In genomic region chr15:80099246-80099645, GRCh38 we compare ENCODE assay signal across 12 cellular contexts. TPM values are rescaled to one million over a fixed set of nuclear protein-coding genes. Genes with fewer than 3 reads are reported as not detected.
DNase-seq lines count a peak whose midpoint lies in the region; ATAC-seq, FAIRE-seq and TF ChIP-seq lines count a peak whose summit lies in the region.
"Had no signal": no experiment of that assay in that cellular context is flagged by ENCODE, and none has a peak within 500 bp of the region (broad histone marks: within the 10 kb centered on the region; RNA-seq: fewer than 3 reads in every experiment).

No MANE protein-coding gene starts in this region.

- ATAC-seq in GM19397 (IDR thresholded peaks at IDR 0.05; ENCODE audit: unreplicated experiment) (peak; percentile 29), HG02885 (IDR thresholded peaks at IDR 0.05; ENCODE audit: poor library complexity, unreplicated experiment) (peak; percentile 56), gastrocnemius medialis (no peak)
- no peak for ATAC-seq in effector memory CD8-positive, alpha-beta T cell (replicated peaks)
- ATAC-seq: stimulated activated naive CD8-positive, alpha-beta T cell treated with anti-CD3 and anti-CD28 coated beads, Interleukin-15, Interleukin-2, amounts not matched to agents 100 U/mL and 50 U/mL, for 24 hours had no signal

- peaks cover 43 to 54% of the 10 kb centered on the region in 2 donors for H3K4me1 ChIP-seq in gastrocnemius medialis

- H3K27ac Mint-ChIP-seq in effector memory CD8-positive, alpha-beta T cell, result peak overlapping the region in 1 of 2 donors; percentile 62
- H3K27ac Mint-ChIP-seq: immature natural killer cell had no signal

- H3K9me3 ChIP-seq in gastrocnemius medialis, result no peaks in the 10 kb centered on the region

- H3K27ac ChIP-seq in gastrocnemius medialis, result no peak overlapping the region

- H3K9me3 Mint-ChIP-seq in effector memory CD8-positive, alpha-beta T cell, result no peaks in the 10 kb centered on the region
- H3K9me3 Mint-ChIP-seq: brain, immature natural killer cell had no signal

- intact Hi-C loops in gastrocnemius medialis (cut with DNase I; ENCODE audit: low total_unique reads), result loop anchor here (5.0 kb wide), 1 partner anchor 37 kb away; no protein-coding TSS in a partner anchor

- H3K27me3 Mint-ChIP-seq in effector memory CD8-positive, alpha-beta T cell, result no peaks in the 10 kb centered on the region
- H3K27me3 Mint-ChIP-seq: brain had no signal

- peaks cover 9 to 35% of the 10 kb centered on the region in 2 donors for H3K4me1 Mint-ChIP-seq in effector memory CD8-positive, alpha-beta T cell (ENCODE audit: low read depth in 2 of 2)

- DNase-seq in RCC 7860 (ENCODE audit: low spot score) (peak; percentile 13), GM12891 (ENCODE audit: insufficient read length, low spot score) (no peak), gastrocnemius medialis (no peak), NCI-H524 treated with DMSO at 0.1 percent for 48 hours (lab: John Stamatoyannopoulos, UW) (no peak)
- no peak for DNase-seq in effector memory CD8-positive, alpha-beta T cell
- DNase-seq: activated CD8-positive, alpha-beta memory T cell treated with anti-CD3 and anti-CD28 coated beads, Interleukin-2, amount 50 U/mL, for 4 hours; immature natural killer cell; NCI-H1105; stimulated activated naive CD8-positive, alpha-beta T cell treated with anti-CD3 and anti-CD28 coated beads, Interleukin-15, Interleukin-2, amounts not matched to agents 100 U/mL and 50 U/mL, for 24 hours had no signal

- in situ Hi-C loops in gastrocnemius medialis (cut with MboI; ENCODE audit: low sequenced_read_pairs in 4 of 4), result no loop called here

- no peak for TF ChIP-seq CTCF in gastrocnemius medialis (IDR thresholded peaks at IDR 0.05 in 4 of 5, conservative IDR thresholded peaks at IDR 0.05 in 1 of 5)

- no peak overlapping the region for H3K4me3 ChIP-seq in gastrocnemius medialis

- no peaks in the 10 kb centered on the region for H3K36me3 ChIP-seq in gastrocnemius medialis

- H3K36me3 Mint-ChIP-seq in effector memory CD8-positive, alpha-beta T cell (ENCODE audit: insufficient read depth), result peaks cover 22% of the 10 kb centered on the region

- FAIRE-seq in RCC 7860 (lab: Jason Lieb, UNC) (peak; percentile 63), GM12891 (lab: Jason Lieb, UNC) (no peak)

- no peaks in the 10 kb centered on the region for H3K27me3 ChIP-seq in gastrocnemius medialis

- peak overlapping the region in 1 of 2 donors; percentile 22 for H3K4me3 Mint-ChIP-seq in effector memory CD8-positive, alpha-beta T cell
- H3K4me3 Mint-ChIP-seq: brain had no signal

- TF ChIP-seq POLR2A in GM12891 (IDR thresholded peaks at IDR 0.05; ENCODE audit: low read depth, low read length) (no peak), gastrocnemius medialis (IDR thresholded peaks at IDR 0.05) (no peak)

TF ChIP-seq in GM12891, 5 proteins besides CTCF, POLR2A, EP300 and RAD21:
- TF ChIP-seq TAF1 (IDR thresholded peaks at IDR 0.05; ENCODE audit: low read depth, low read length) (no peak), PAX5 (IDR thresholded peaks at IDR 0.05; ENCODE audit: insufficient read depth, low read length, severe bottlenecking) (no peak), POU2F2 (IDR thresholded peaks at IDR 0.05; ENCODE audit: low read depth, low read length) (no peak), POLR2AphosphoS5 (IDR thresholded peaks at IDR 0.05; ENCODE audit: low read depth, low read length) (no peak), SPI1 (IDR thresholded peaks at IDR 0.05; ENCODE audit: low read depth, low read length) (no peak)

RNA-seq across cellular contexts. Expression of gene ZFAND6, which starts 39.8 kb away (rescaled TPM):
- 50.3 TPM for polyA plus RNA-seq in GM12891 (2012; ENCODE audit: low read depth, missing spikeins)
- total RNA-seq in gastrocnemius medialis, result 100 to 1,000 TPM in 3 of 4 donors, 10 to 100 TPM in 1; 95.4 to 196 (median 146) TPM

RNA-seq across cellular contexts. Expression of gene FAH, which starts 53.6 kb away (rescaled TPM):
- polyA plus RNA-seq in GM12891 (2012; ENCODE audit: low read depth, missing spikeins), result 48.9 TPM
- 10 to 100 TPM in 3 of 4 donors, 1 to 10 TPM in 1; 7.7 to 16.7 (median 12.3) TPM for total RNA-seq in gastrocnemius medialis

Comparison
In these comparisons a context has a peak if more than half of its experiments do, and no peak if none do; other contexts are left out.
1. ATAC-seq: peak in GM19397 (single experiment) and HG02885 (single experiment); none in gastrocnemius medialis (0 of 2) and effector memory CD8-positive, alpha-beta T cell (single experiment).